In the genomic region with DNA sequence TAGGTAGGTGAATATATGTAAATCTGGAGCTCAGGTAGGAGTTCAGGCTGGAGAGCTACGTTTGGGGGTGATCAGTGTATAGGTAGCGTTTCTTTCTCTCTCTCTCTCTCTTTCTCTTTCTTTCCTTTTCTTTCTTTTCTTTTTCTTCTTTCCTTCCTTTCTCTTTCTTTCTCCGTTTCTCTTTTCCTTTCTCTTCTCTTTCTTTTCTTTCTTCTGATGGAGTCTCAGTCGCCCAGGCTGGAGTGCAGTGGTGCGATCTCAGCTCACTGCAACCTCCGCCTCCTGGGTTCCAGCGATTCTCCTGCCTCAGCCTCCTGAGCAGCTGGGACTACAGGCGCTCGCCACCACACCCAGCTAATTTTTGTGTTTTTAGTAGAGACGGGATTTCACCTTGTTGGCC, we compare ENCODE assay signal across 9 cellular contexts. TPM values are rescaled to one million over a fixed set of nuclear protein-coding genes. Genes with fewer than 3 reads are reported as not detected.
DNase-seq lines count a peak whose midpoint lies in the region; TF ChIP-seq lines count a peak whose summit lies in the region.
"Not testable (repeated sequence)": the region's sequence is repeated elsewhere in the genome, so short reads cannot be mapped to it uniquely, and the experiment has no call there.
"Had no signal": no experiment of that assay in that cellular context is flagged by ENCODE, and none has a peak within 500 bp of the region (broad histone marks: within the 10 kb centered on the region; RNA-seq: fewer than 3 reads in every experiment).

No MANE protein-coding gene starts in this region.

- not testable (repeated sequence) for H3K14ac ChIP-seq in mesenchymal stem cell (ENCODE audit: low read length in 2 of 2)

- not testable (repeated sequence) for H4K91ac ChIP-seq in mesenchymal stem cell (ENCODE audit: low read length)

- not testable (repeated sequence) for H2AK5ac ChIP-seq in mesenchymal stem cell (ENCODE audit: low read length, severe bottlenecking)

- 97% methylated on average over 10 of the region's 10 CpGs for WGBS in mesenchymal stem cell
- 94 to 97% (median 94%) methylated on average over 10 of the region's 10 CpGs for WGBS in spleen, 5 donors

- not testable (repeated sequence) for H2BK120ac ChIP-seq in mesenchymal stem cell (ENCODE audit: low read depth, low read length)

- not testable (repeated sequence) for H3K4me3 Mint-ChIP-seq in T-helper 2 cell treated with Interferon-gamma antibody and Interleukin-4, amounts not matched to agents 5 μg/mL and 100 μg/mL, for 36 hours; activated naive CD4-positive, alpha-beta T cell treated with anti-CD3 and anti-CD28 coated beads, Interleukin-2, amount 10 ng/mL, durations not matched to agents 7 days and 5 days; brain; nephron progenitor cell

- H3K9me3 Mint-ChIP-seq in T-helper 2 cell treated with Interferon-gamma antibody and Interleukin-4, amounts not matched to agents 5 μg/mL and 100 μg/mL, for 36 hours; activated naive CD4-positive, alpha-beta T cell treated with anti-CD3 and anti-CD28 coated beads, Interleukin-2, amount 10 ng/mL, durations not matched to agents 7 days and 5 days; brain; nephron progenitor cell: not testable (repeated sequence)

- not testable (repeated sequence) for H4K8ac ChIP-seq in mesenchymal stem cell (ENCODE audit: low read length)

- H3K4ac ChIP-seq in mesenchymal stem cell (ENCODE audit: low read depth in 1 of 2, low read length in 2 of 2) = not testable (repeated sequence)

- not testable (repeated sequence) for H3K9me3 ChIP-seq in A673 (ENCODE audit: low read depth, low read length, poor library complexity, severe bottlenecking); HEK293 (ENCODE audit: control insufficient read depth, insufficient read depth, low read depth, low read length); mesenchymal stem cell (ENCODE audit: control insufficient read depth, low read length); spleen

- peaks cover 35% of the 10 kb centered on the region for H3K4me1 Mint-ChIP-seq in T-helper 2 cell treated with Interferon-gamma antibody and Interleukin-4, amounts not matched to agents 5 μg/mL and 100 μg/mL, for 36 hours (ENCODE audit: low read depth)
- peaks cover 66% of the 10 kb centered on the region for H3K4me1 Mint-ChIP-seq in activated naive CD4-positive, alpha-beta T cell treated with anti-CD3 and anti-CD28 coated beads, Interleukin-2, amount 10 ng/mL, durations not matched to agents 7 days and 5 days
- H3K4me1 Mint-ChIP-seq in brain (peaks cover 50% of the 10 kb centered on the region), nephron progenitor cell (peaks cover 55% of the 10 kb centered on the region)

- H3K27ac Mint-ChIP-seq in T-helper 2 cell treated with Interferon-gamma antibody and Interleukin-4, amounts not matched to agents 5 μg/mL and 100 μg/mL, for 36 hours = peak overlapping the region; percentile 45
- peak overlapping the region; percentile 81 for H3K27ac Mint-ChIP-seq in activated naive CD4-positive, alpha-beta T cell treated with anti-CD3 and anti-CD28 coated beads, Interleukin-2, amount 10 ng/mL, durations not matched to agents 7 days and 5 days
- H3K27ac Mint-ChIP-seq in brain (peak overlapping the region in 3 of 5 experiments; percentile 18 to 95 (median 50)), nephron progenitor cell (peak overlapping the region; percentile 27)

- H2BK12ac ChIP-seq in mesenchymal stem cell (ENCODE audit: low read length in 2 of 2) = not testable (repeated sequence)

- not testable (repeated sequence) for H2BK5ac ChIP-seq in mesenchymal stem cell (ENCODE audit: low read depth, low read length, poor library complexity, severe bottlenecking)

- H3K79me1 ChIP-seq in mesenchymal stem cell (replicated peaks; ENCODE audit: low read length, poor library complexity, severe bottlenecking) = peaks cover 36% of the 10 kb centered on the region

- not testable (repeated sequence) for DNase-seq in A673 (ENCODE audit: low spot score); T-helper 2 cell treated with Interferon-gamma antibody and Interleukin-4, amounts not matched to agents 5 μg/mL and 100 μg/mL, for 36 hours (ENCODE audit: low spot score); activated naive CD4-positive, alpha-beta T cell treated with anti-CD3 and anti-CD28 coated beads, Interleukin-2, amount 10 ng/mL, durations not matched to agents 7 days and 5 days; mesenchymal stem cell; nephron progenitor cell; spleen

- POLR2A ChIA-PET in A673 (lab: Charles Lee; ENCODE audit: low non-redundant PET) = not testable (repeated sequence)
- POLR2A ChIA-PET in HEK293 (lab: Yijun Ruan, JAX) = interaction anchor here (2.6 kb wide), 1 partner anchor 9 kb away, joined by 13 read pairs; the partner anchor contains the start of gene ASF1B

- H2AFZ ChIP-seq in mesenchymal stem cell (ENCODE audit: low read depth, low read length) = not testable (repeated sequence)

- H3K4me1 ChIP-seq in A673 (ENCODE audit: insufficient read depth, low read length, poor library complexity, severe bottlenecking) = peaks cover 37% of the 10 kb centered on the region
- not testable (repeated sequence) for H3K4me1 ChIP-seq in HEK293 (ENCODE audit: control insufficient read depth, insufficient read depth, low read length); mesenchymal stem cell (ENCODE audit: control insufficient read depth, insufficient read depth, low read depth, low read length)
- H3K4me1 ChIP-seq in spleen = peaks cover 23 to 61% (median 39%) of the 10 kb centered on the region in 6 donors

- BruUV-seq in A673 (replicated peaks; lab: Mats Ljungman, UMichigan) = not testable (repeated sequence)

- CTCF ChIA-PET in A673 (lab: Charles Lee) (interaction anchor here (0.6 to 0.7 kb wide), 2 partner anchors 10 to 1387 kb away, joined by 3 to 4 read pairs; partner anchors contain the start of gene ASF1B), HEK293 (lab: Yijun Ruan, JAX) (interaction anchor here (0.5 to 3.7 kb wide), 5 partner anchors 9 to 275 kb away, joined by 3 to 26 read pairs (median 4); partner anchors contain the start of gene ASF1B)
- CTCF ChIA-PET in activated naive CD4-positive, alpha-beta T cell treated with anti-CD3 and anti-CD28 coated beads, Interleukin-2, amount 10 ng/mL, durations not matched to agents 7 days and 5 days (lab: Charles Lee) = interaction anchor here (1.7 kb wide), 1 partner anchor 10 kb away, joined by 9 read pairs; the partner anchor contains the start of gene ASF1B

- TF ChIP-seq POLR2A in spleen (IDR thresholded peaks at IDR 0.05) = not testable (repeated sequence)

- peak overlapping the region; percentile 62 for H3K9ac ChIP-seq in mesenchymal stem cell (ENCODE audit: low read length)

- H3K18ac ChIP-seq in mesenchymal stem cell (ENCODE audit: low read depth in 1 of 2, low read length in 2 of 2) = not testable (repeated sequence)

- H3K27ac ChIP-seq in A673 (ENCODE audit: low read depth, low read length, poor library complexity, severe bottlenecking) = peak overlapping the region; percentile 59
- H3K27ac ChIP-seq in HEK293 (ENCODE audit: extremely low read depth, low read depth, low read length); mesenchymal stem cell (ENCODE audit: low read length, poor library complexity, severe bottlenecking): not testable (repeated sequence)
- peak overlapping the region in 5 of 8 donors; percentile 43 to 83 (median 58) for H3K27ac ChIP-seq in spleen

- H3K23ac ChIP-seq in mesenchymal stem cell (ENCODE audit: low read length in 2 of 2) = not testable (repeated sequence)

- TF ChIP-seq CTCF in A673 (conservative IDR thresholded peaks at IDR 0.05; ENCODE audit: low read depth, low read length); HEK293 (tag by site-specific recombination; IDR thresholded peaks at IDR 0.05); brain (conservative IDR thresholded peaks at IDR 0.05); nephron progenitor cell (IDR thresholded peaks at IDR 0.05); spleen (IDR thresholded peaks at IDR 0.05 in 8 of 11, conservative IDR thresholded peaks at IDR 0.05 in 3 of 11): not testable (repeated sequence)

- H3K4me2 ChIP-seq in mesenchymal stem cell (ENCODE audit: low read length, poor library complexity, severe bottlenecking) = not testable (repeated sequence)

- not testable (repeated sequence) for H3K36me3 ChIP-seq in A673 (ENCODE audit: insufficient read depth, low read length, poor library complexity, severe bottlenecking); HEK293 (ENCODE audit: control insufficient read depth in 2 of 2, insufficient read depth in 1 of 2, low read length in 2 of 2); spleen
- peaks cover 0 to 18% of the 10 kb centered on the region in 2 experiments for H3K36me3 ChIP-seq in mesenchymal stem cell (ENCODE audit: control insufficient read depth in 1 of 2, insufficient read depth in 2 of 2, low read depth in 1 of 2, low read length in 2 of 2)

- H3K36me3 Mint-ChIP-seq in T-helper 2 cell treated with Interferon-gamma antibody and Interleukin-4, amounts not matched to agents 5 μg/mL and 100 μg/mL, for 36 hours (ENCODE audit: low read depth); activated naive CD4-positive, alpha-beta T cell treated with anti-CD3 and anti-CD28 coated beads, Interleukin-2, amount 10 ng/mL, durations not matched to agents 7 days and 5 days; brain; nephron progenitor cell (ENCODE audit: low read depth): not testable (repeated sequence)

- not testable (repeated sequence) for H2BK15ac ChIP-seq in mesenchymal stem cell (ENCODE audit: low read depth, poor library complexity, severe bottlenecking)

- not testable (repeated sequence) for H3K27me3 ChIP-seq in A673 (replicated peaks; ENCODE audit: insufficient read depth, low read depth, low read length, poor library complexity); mesenchymal stem cell (ENCODE audit: control insufficient read depth in 1 of 2, insufficient read depth in 1 of 2, low read length in 2 of 2); spleen (replicated peaks in 1 of 7)

- not testable (repeated sequence) for H3K4me3 ChIP-seq in A673 (ENCODE audit: low read depth, low read length, poor library complexity, severe bottlenecking); HEK293 (ENCODE audit: low read depth, low read length); mesenchymal stem cell (ENCODE audit: insufficient read depth in 1 of 2, low read depth in 1 of 2, low read length in 2 of 2); spleen

- intact Hi-C loops in A673 (cut with micrococcal nuclease; ENCODE audit: unreplicated experiment); spleen (cut with DNase I; ENCODE audit: low total_unique reads): not testable (repeated sequence)

- H3K27me3 Mint-ChIP-seq in T-helper 2 cell treated with Interferon-gamma antibody and Interleukin-4, amounts not matched to agents 5 μg/mL and 100 μg/mL, for 36 hours (ENCODE audit: low read depth); activated naive CD4-positive, alpha-beta T cell treated with anti-CD3 and anti-CD28 coated beads, Interleukin-2, amount 10 ng/mL, durations not matched to agents 7 days and 5 days; brain; nephron progenitor cell (ENCODE audit: low read depth, poor library complexity): not testable (repeated sequence)

RNA-seq across cellular contexts. Expression of gene ASF1B, which starts 9.8 kb away (rescaled TPM):
- total RNA-seq in A673 (2021) (50.0 and 54.6 TPM in 2 replicates), spleen (10 to 100 TPM in 3 of 7 donors, 1 to 10 TPM in 4; 4.0 to 24.8 (median 7.0) TPM)
- polyA plus RNA-seq in brain (ENCODE audit: insufficient read depth, low read depth, low replicate concordance) (127 TPM), spleen (10 to 100 TPM in 2 of 3 donors, 1 to 10 TPM in 1; 3.8 to 12.5 (median 10.1) TPM)
- polyA plus RNA-seq in mesenchymal stem cell (2013, experiment 1 of 2) = 3.5 TPM
- polyA plus RNA-seq in mesenchymal stem cell (2013, experiment 2 of 2) = 3.5 TPM

RNA-seq across cellular contexts. Expression of gene PRKACA, which starts 28.6 kb away (rescaled TPM):
- total RNA-seq in A673 (2021) (56.7 and 77.9 TPM in 2 replicates), spleen (100 to 1,000 TPM in 6 of 7 donors, 10 to 100 TPM in 1; 87.7 to 256 (median 132) TPM)
- polyA plus RNA-seq in brain (ENCODE audit: insufficient read depth, low read depth, low replicate concordance) (235 TPM), spleen (10 to 100 TPM; 26.6 to 77.3 (median 31.4) TPM)
- polyA plus RNA-seq in mesenchymal stem cell (2013, experiment 1 of 2) = 96.5 TPM
- 94.5 TPM for polyA plus RNA-seq in mesenchymal stem cell (2013, experiment 2 of 2)

RNA-seq across cellular contexts. Expression of gene SAMD1, which starts 55.6 kb away (rescaled TPM):
- 52.9 and 56.0 TPM in 2 replicates for total RNA-seq in A673 (2021)
- polyA plus RNA-seq in brain (ENCODE audit: insufficient read depth, low read depth, low replicate concordance) = 168 TPM
- 27.9 TPM for polyA plus RNA-seq in mesenchymal stem cell (2013, experiment 1 of 2)
- 26.5 TPM for polyA plus RNA-seq in mesenchymal stem cell (2013, experiment 2 of 2)
- 10 to 100 TPM; 25.5 to 36.8 (median 30.6) TPM for total RNA-seq in spleen
- polyA plus RNA-seq in spleen = 10 to 100 TPM; 19.6 to 31.4 (median 24.3) TPM

RNA-seq across cellular contexts. Expression of gene ADGRL1, which starts 59.8 kb away (rescaled TPM):
- total RNA-seq in A673 (2021) (66.1 and 72.0 TPM in 2 replicates), spleen (10 to 100 TPM in 6 of 7 donors, 1 to 10 TPM in 1; 10.0 to 21.1 (median 13.4) TPM)
- polyA plus RNA-seq in brain (ENCODE audit: insufficient read depth, low read depth, low replicate concordance) (78.5 TPM), spleen (1 to 10 TPM; 1.8 to 5.8 (median 2.3) TPM)
- polyA plus RNA-seq in mesenchymal stem cell (2013, experiment 1 of 2) = 8.3 TPM
- polyA plus RNA-seq in mesenchymal stem cell (2013, experiment 2 of 2) = 9.0 TPM
- polyA plus RNA-seq: CD14-positive monocyte had no signal

Comparison
In these comparisons a context has a peak if more than half of its experiments do, and no peak if none do; other contexts are left out.
1. H3K27ac Mint-ChIP-seq: peak in every context shown above with its lines; median percentile 81 in activated naive CD4-positive, alpha-beta T cell treated with anti-CD3 and anti-CD28 coated beads, Interleukin-2, amount 10 ng/mL, durations not matched to agents 7 days and 5 days; 50 in brain; 45 in T-helper 2 cell treated with Interferon-gamma antibody and Interleukin-4, amounts not matched to agents 5 μg/mL and 100 μg/mL, for 36 hours; 27 in nephron progenitor cell.